In the genomic region with DNA sequence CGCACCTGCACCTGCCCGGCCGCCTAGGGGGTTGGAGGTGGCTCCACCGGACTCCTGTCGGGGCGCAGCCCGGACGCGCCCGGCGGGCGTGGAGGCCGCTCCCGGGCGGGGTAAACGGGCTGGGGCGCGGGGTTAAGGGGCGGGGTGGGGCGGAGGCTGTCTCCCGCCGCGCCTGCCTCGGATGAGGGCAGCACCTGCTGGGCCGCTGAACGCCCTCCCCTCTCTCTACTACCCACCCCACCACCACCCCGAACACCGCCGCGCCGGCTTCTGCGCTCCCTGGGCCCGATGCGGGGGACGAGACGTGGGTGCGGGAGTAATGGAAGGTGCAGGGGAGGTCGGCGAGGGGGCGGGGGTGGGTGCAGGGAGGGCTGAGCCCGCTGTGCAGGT, we compare ENCODE assay signal across 11 cellular contexts.
DNase-seq lines count a peak whose midpoint lies in the region; ATAC-seq lines count a peak whose summit lies in the region.
"Had no signal": no experiment of that assay in that cellular context is flagged by ENCODE, and none has a peak within 500 bp of the region (broad histone marks: within the 10 kb centered on the region; RNA-seq: fewer than 3 reads in every experiment).

No MANE protein-coding gene starts in this region.

- H2BK5ac ChIP-seq in mesendoderm (ENCODE audit: low read length) = no peak overlapping the region

- no peaks in the 10 kb centered on the region for H3K4me1 ChIP-seq in mesendoderm (ENCODE audit: control insufficient read depth, low read depth, low read length)
- H3K4me1 ChIP-seq: psoas muscle had no signal

- H4K8ac ChIP-seq in mesendoderm (ENCODE audit: low read depth, low read length) = no peak overlapping the region

- H4K5ac ChIP-seq in mesendoderm (ENCODE audit: low read length) = no peak overlapping the region

- H3K18ac ChIP-seq in mesendoderm (ENCODE audit: low read length) = no peak overlapping the region

- no peak overlapping the region for H3K27ac ChIP-seq in mesendoderm (ENCODE audit: low read depth, low read length)
- H3K27ac ChIP-seq: psoas muscle had no signal

- no peak overlapping the region for H3K4me2 ChIP-seq in mesendoderm (ENCODE audit: low read length)

- no peak overlapping the region for H3K27ac Mint-ChIP-seq in dendritic cell treated with granulocyte-macrophage colony-stimulating factor and Interleukin-4, amounts not matched to agents 40 ng/mL and 50 ng/mL, for 4 days
- peak overlapping the region; percentile 99 for H3K27ac Mint-ChIP-seq in stimulated activated effector memory CD8-positive, alpha-beta T cell treated with anti-CD3 and anti-CD28 coated beads, Interleukin-12 subunit alpha, Interleukin-12 subunit beta, amount 100 ng/mL, for 72 hours

- peak; percentile 25 for DNase-seq in activated CD4-positive, alpha-beta T cell treated with anti-CD3 and anti-CD28 coated beads for 48 hours
- no peak for DNase-seq in activated CD4-positive, alpha-beta T cell treated with anti-CD3 and anti-CD28 coated beads, Interleukin-2, amount 50 U/mL, for 4 hours
- peak; percentile 62 for DNase-seq in NCI-H774 (lab: John Stamatoyannopoulos, UW)
- no peak for DNase-seq in stimulated activated effector memory CD8-positive, alpha-beta T cell treated with anti-CD3 and anti-CD28 coated beads, Interleukin-12 subunit alpha, Interleukin-12 subunit beta, amount 100 ng/mL, for 72 hours (ENCODE audit: low spot score in 2 of 2)
- DNase-seq in NCI-H2081 (lab: John Stamatoyannopoulos, UW) = no peak
- DNase-seq in RPMI8226 = no peak
- no peak for DNase-seq in mesendoderm
- DNase-seq: anterior cingulate cortex, C1 segment of cervical spinal cord, psoas muscle had no signal

- H3K56ac ChIP-seq in mesendoderm (ENCODE audit: low read length) = no peak overlapping the region

- no peak overlapping the region for H3K4ac ChIP-seq in mesendoderm (ENCODE audit: low read depth, low read length)

- WGBS in mesendoderm (ENCODE audit: extremely low coverage, insufficient coverage, low lambda C conversion rate) = no CpG with 5 or more reads among the region's 41 CpGs

- no peaks in the 10 kb centered on the region for H3K9me3 Mint-ChIP-seq in dendritic cell treated with granulocyte-macrophage colony-stimulating factor and Interleukin-4, amounts not matched to agents 40 ng/mL and 50 ng/mL, for 4 days
- H3K9me3 Mint-ChIP-seq in stimulated activated effector memory CD8-positive, alpha-beta T cell treated with anti-CD3 and anti-CD28 coated beads, Interleukin-12 subunit alpha, Interleukin-12 subunit beta, amount 100 ng/mL, for 72 hours = no peaks in the 10 kb centered on the region

- H3K79me1 ChIP-seq in mesendoderm (ENCODE audit: low read length) = no peaks in the 10 kb centered on the region

- no peak overlapping the region for H2BK15ac ChIP-seq in mesendoderm (replicated peaks; ENCODE audit: low read depth)

- H3K4me3 ChIP-seq in mesendoderm (ENCODE audit: low read length) = no peak overlapping the region
- H3K4me3 ChIP-seq: psoas muscle had no signal

- intact Hi-C loops in dendritic cell treated with granulocyte-macrophage colony-stimulating factor and Interleukin-4, amounts not matched to agents 40 ng/mL and 50 ng/mL, for 4 days (cut with micrococcal nuclease) = no loop called here

- peaks cover 53% of the 10 kb centered on the region for H3K27me3 Mint-ChIP-seq in dendritic cell treated with granulocyte-macrophage colony-stimulating factor and Interleukin-4, amounts not matched to agents 40 ng/mL and 50 ng/mL, for 4 days

- no peaks in the 10 kb centered on the region for H3K36me3 ChIP-seq in mesendoderm (ENCODE audit: control insufficient read depth, insufficient read depth, low read length)

- no peak overlapping the region for H2AK5ac ChIP-seq in mesendoderm (ENCODE audit: low read length)

- peak; percentile 68 for ATAC-seq in stimulated activated effector memory CD8-positive, alpha-beta T cell treated with anti-CD3 and anti-CD28 coated beads, Interleukin-12 subunit alpha, Interleukin-12 subunit beta, amount 100 ng/mL, for 72 hours

- H3K23ac ChIP-seq in mesendoderm (ENCODE audit: low read length) = no peak overlapping the region

- H3K79me2 ChIP-seq in mesendoderm (ENCODE audit: control insufficient read depth, insufficient read depth, low read length) = no peaks in the 10 kb centered on the region

- H3K4me3 Mint-ChIP-seq in dendritic cell treated with granulocyte-macrophage colony-stimulating factor and Interleukin-4, amounts not matched to agents 40 ng/mL and 50 ng/mL, for 4 days = peak overlapping the region; percentile 55
- peak overlapping the region; percentile 78 for H3K4me3 Mint-ChIP-seq in stimulated activated effector memory CD8-positive, alpha-beta T cell treated with anti-CD3 and anti-CD28 coated beads, Interleukin-12 subunit alpha, Interleukin-12 subunit beta, amount 100 ng/mL, for 72 hours

- H3K4me1 Mint-ChIP-seq in dendritic cell treated with granulocyte-macrophage colony-stimulating factor and Interleukin-4, amounts not matched to agents 40 ng/mL and 50 ng/mL, for 4 days (ENCODE audit: low read depth) = peaks cover 12% of the 10 kb centered on the region
- peaks cover 85% of the 10 kb centered on the region for H3K4me1 Mint-ChIP-seq in stimulated activated effector memory CD8-positive, alpha-beta T cell treated with anti-CD3 and anti-CD28 coated beads, Interleukin-12 subunit alpha, Interleukin-12 subunit beta, amount 100 ng/mL, for 72 hours

- no peak overlapping the region for H2BK120ac ChIP-seq in mesendoderm (ENCODE audit: low read depth, low read length)

- H3K9ac ChIP-seq in mesendoderm (ENCODE audit: low read length) = no peak overlapping the region

- H3K27me3 ChIP-seq in mesendoderm (ENCODE audit: insufficient read depth, low read length, poor library complexity) = no peaks in the 10 kb centered on the region

- H3K36me3 Mint-ChIP-seq in dendritic cell treated with granulocyte-macrophage colony-stimulating factor and Interleukin-4, amounts not matched to agents 40 ng/mL and 50 ng/mL, for 4 days (ENCODE audit: low read depth) = no peaks in the 10 kb centered on the region
- peaks cover 21% of the 10 kb centered on the region for H3K36me3 Mint-ChIP-seq in stimulated activated effector memory CD8-positive, alpha-beta T cell treated with anti-CD3 and anti-CD28 coated beads, Interleukin-12 subunit alpha, Interleukin-12 subunit beta, amount 100 ng/mL, for 72 hours

Comparison
In these comparisons a context has a peak if more than half of its experiments do, and no peak if none do; other contexts are left out.
1. DNase-seq: peak in activated CD4-positive, alpha-beta T cell treated with anti-CD3 and anti-CD28 coated beads for 48 hours (single experiment) and NCI-H774 (single experiment); none in activated CD4-positive, alpha-beta T cell treated with anti-CD3 and anti-CD28 coated beads, Interleukin-2, amount 50 U/mL, for 4 hours (0 of 2), stimulated activated effector memory CD8-positive, alpha-beta T cell treated with anti-CD3 and anti-CD28 coated beads, Interleukin-12 subunit alpha, Interleukin-12 subunit beta, amount 100 ng/mL, for 72 hours (0 of 2), NCI-H2081 (0 of 2), RPMI8226 (single experiment) and mesendoderm (single experiment).